ENCODE assay signal across 16 cellular contexts in the genomic region with DNA sequence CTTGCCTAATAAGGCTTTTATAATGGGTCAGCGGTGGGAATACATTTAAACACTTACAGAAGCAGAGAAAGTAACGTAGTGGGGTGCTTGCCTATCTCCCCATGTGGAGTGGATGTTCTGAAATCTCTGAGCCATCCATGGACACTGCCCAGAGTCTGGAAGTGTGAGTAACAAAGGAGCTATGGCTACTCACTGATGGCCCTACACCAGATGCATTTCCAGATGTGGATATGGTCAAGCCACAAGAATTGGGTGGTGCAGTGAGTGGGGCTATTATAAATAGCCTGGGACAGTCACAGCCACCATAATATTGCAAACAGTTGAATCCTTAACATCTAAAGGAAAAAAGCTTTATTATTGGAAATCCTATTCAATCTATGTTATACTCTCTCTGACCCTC.
"Had no signal": no experiment of that assay in that cellular context is flagged by ENCODE, and none has a peak within 500 bp of the region (broad histone marks: within the 10 kb centered on the region; RNA-seq: fewer than 3 reads in every experiment).

No MANE protein-coding gene starts in this region.

- H3K4me1 ChIP-seq: gastrocnemius medialis had no signal

- H3K9me3 ChIP-seq: gastrocnemius medialis, heart right ventricle, left ventricle myocardium inferior, thyroid gland had no signal

- ATAC-seq: activated CD8-positive, alpha-beta memory T cell treated with anti-CD3 and anti-CD28 coated beads, Interleukin-2, amount 10 ng/mL, durations not matched to agents 7 days and 5 days; esophagus mucosa; gastrocnemius medialis; heart right ventricle; stimulated activated naive CD8-positive, alpha-beta T cell treated with anti-CD3 and anti-CD28 coated beads, Interleukin-15, amount 100 ng/mL, for 72 hours had no signal

- H3K27me3 ChIP-seq: gastrocnemius medialis, heart right ventricle, thyroid gland had no signal

- H3K36me3 ChIP-seq: gastrocnemius medialis, heart right ventricle, left ventricle myocardium inferior, thyroid gland had no signal

- DNase-seq: activated CD4-positive, alpha-beta T cell treated with anti-CD3 and anti-CD28 coated beads, Interleukin-2, amount 50 U/mL, for 4 hours; activated CD8-positive, alpha-beta memory T cell treated with anti-CD3 and anti-CD28 coated beads, Interleukin-2, amount 10 ng/mL, durations not matched to agents 7 days and 5 days; activated effector memory CD4-positive, alpha-beta T cell treated with Interleukin-2 at 50 U/mL for 16 hours; activated naive CD8-positive, alpha-beta T cell treated with anti-CD3 and anti-CD28 coated beads for 36 hours; activated T-cell treated with anti-CD3 and anti-CD28 coated beads, Interleukin-2, amount 50 U/mL, for 24 hours; aorta; dorsolateral prefrontal cortex; gastrocnemius medialis; heart right ventricle; left ventricle myocardium inferior; mesenchymal stem cell; stimulated activated CD4-positive, alpha-beta T cell treated with anti-CD3 and anti-CD28 coated beads, Interleukin-4, amount 100 ng/mL, for 1 hour; stimulated activated naive CD8-positive, alpha-beta T cell treated with anti-CD3 and anti-CD28 coated beads, Interleukin-15, amount 100 ng/mL, for 72 hours; T-helper 2 cell; thyroid gland had no signal

- H3K27ac ChIP-seq: dorsolateral prefrontal cortex, gastrocnemius medialis, heart right ventricle, left ventricle myocardium inferior, thyroid gland had no signal

- H3K4me3 ChIP-seq: dorsolateral prefrontal cortex, gastrocnemius medialis, heart right ventricle, left ventricle myocardium inferior, thyroid gland had no signal
